8 cellular contexts compared by ENCODE assay signal in the genomic region with DNA sequence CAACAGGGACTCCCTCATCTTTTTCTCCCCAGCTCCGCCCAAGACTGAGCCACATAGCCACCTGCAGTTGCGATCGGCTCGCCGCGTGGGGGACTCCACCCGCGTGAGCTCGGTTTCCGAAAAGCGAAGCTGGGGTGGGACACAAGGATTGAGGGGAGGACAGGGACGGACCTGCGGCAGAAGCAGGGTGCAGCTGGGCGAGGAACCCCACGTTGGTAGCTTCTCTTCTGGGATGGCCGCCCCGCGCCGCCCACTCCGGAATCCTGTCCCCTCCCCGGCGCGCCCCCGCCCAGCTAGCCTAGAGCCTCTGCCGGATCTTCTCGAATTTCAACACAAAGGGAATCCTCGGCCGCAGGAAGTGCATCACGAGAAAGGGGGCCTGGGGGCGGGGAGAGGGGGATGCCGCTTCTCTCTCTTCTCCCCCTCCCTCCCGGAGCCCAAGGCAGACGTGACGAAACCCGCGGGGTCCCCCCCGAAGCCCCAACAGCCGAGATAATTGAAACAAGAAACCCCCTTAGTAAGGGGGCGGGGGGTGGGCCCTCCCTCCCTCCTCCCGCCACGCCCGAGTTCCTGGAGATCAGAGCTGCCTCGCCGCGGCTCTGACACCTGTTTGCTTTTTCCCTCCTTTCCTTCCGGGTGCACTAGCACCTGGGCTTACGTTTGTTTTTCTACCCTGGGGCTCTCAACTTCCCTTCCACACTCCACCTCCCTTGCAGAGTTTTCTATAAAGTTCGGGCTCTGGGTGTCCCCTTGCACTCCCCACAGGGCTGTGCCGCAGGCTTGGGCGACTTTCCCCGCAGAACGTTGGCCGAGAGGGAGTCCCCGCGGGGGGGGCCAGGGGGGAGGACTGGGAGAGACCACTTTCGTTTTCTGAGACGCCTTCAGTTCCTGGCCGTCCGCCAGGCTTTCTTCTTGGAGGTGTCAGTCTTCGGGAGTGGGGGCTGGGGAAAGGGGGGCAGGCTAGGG. TPM values are rescaled to one million over a fixed set of nuclear protein-coding genes. Genes with fewer than 3 reads are reported as not detected.
DNase-seq lines count a peak whose midpoint lies in the region; ATAC-seq and TF ChIP-seq lines count a peak whose summit lies in the region.

No MANE protein-coding gene starts in this region.

- H3K9ac ChIP-seq in HUES6 (ENCODE audit: low read length) = peak overlapping the region; percentile 83
- peak overlapping the region; percentile 59 for H3K9ac ChIP-seq in OCI-LY3 (ENCODE audit: low read length)
- H3K9ac ChIP-seq in muscle layer of colon (ENCODE audit: low read length) = no peak overlapping the region

- peak; percentile 50 for TF ChIP-seq CTCF in OCI-LY3 (IDR thresholded peaks at IDR 0.05; ENCODE audit: low read depth, low read length)
- TF ChIP-seq CTCF in esophagus squamous epithelium (IDR thresholded peaks at IDR 0.05) = peak in 4 of 6 experiments; percentile 28 to 40 (median 38)

- H3K4me3 ChIP-seq in HUES6 (ENCODE audit: low read depth, low read length) (peak overlapping the region; percentile 95), OCI-LY3 (ENCODE audit: low read length) (peak overlapping the region; percentile 81), esophagus squamous epithelium (peak overlapping the region; percentile 33 to 73 (median 60)), muscle layer of colon (ENCODE audit: low read depth in 1 of 2, low read length in 2 of 2) (peak overlapping the region; percentile 86 to 87)

- H3K36me3 ChIP-seq in HUES6 (ENCODE audit: control insufficient read depth, insufficient read depth, low read length) = no peaks in the 10 kb centered on the region
- H3K36me3 ChIP-seq in OCI-LY3 (replicated peaks; ENCODE audit: low read depth, low read length) = no peaks in the 10 kb centered on the region
- H3K36me3 ChIP-seq in esophagus squamous epithelium = no peaks in the 10 kb centered on the region
- H3K36me3 ChIP-seq in muscle layer of colon (ENCODE audit: insufficient read depth, low read length) = no peaks in the 10 kb centered on the region

- WGBS in esophagus squamous epithelium, 2 donors = 0 to 1% methylated on average over 21 to 23 of the region's 60 CpGs

- intact Hi-C loops in esophagus squamous epithelium (cut with DNase I) = no loop called here

- H3K27ac ChIP-seq in HUES6 (ENCODE audit: low read depth, low read length) = peak overlapping the region; percentile 72
- peak overlapping the region; percentile 37 for H3K27ac ChIP-seq in OCI-LY3 (ENCODE audit: low read length)
- H3K27ac ChIP-seq in esophagus squamous epithelium = peak overlapping the region in 2 of 4 donors; percentile 51 to 60
- no peak overlapping the region for H3K27ac ChIP-seq in muscle layer of colon (ENCODE audit: low read depth, low read length)

- H2AFZ ChIP-seq in OCI-LY3 (ENCODE audit: low read depth, low read length) = peak overlapping the region; percentile 92

- H3K27me3 ChIP-seq in HUES6 (ENCODE audit: control insufficient read depth, insufficient read depth, low read length) (peaks cover 15% of the 10 kb centered on the region), OCI-LY3 (ENCODE audit: low read depth, low read length) (no peaks in the 10 kb centered on the region), esophagus squamous epithelium (peaks cover 0 to 45% (median 3%) of the 10 kb centered on the region in 4 donors), muscle layer of colon (ENCODE audit: control insufficient read depth in 1 of 2, insufficient read depth in 2 of 2, low read length in 2 of 2) (peaks cover 12 to 13% of the 10 kb centered on the region in 2 donors)

- no peaks in the 10 kb centered on the region for H3K79me2 ChIP-seq in OCI-LY3 (ENCODE audit: low read length)

- H4K20me1 ChIP-seq in OCI-LY3 (ENCODE audit: insufficient read depth, low read length) = peaks cover 3% of the 10 kb centered on the region; the same call in 1 of the 2 replicates

- DNase-seq in COLO829 (ENCODE audit: low spot score) (peak; percentile 34), esophagus squamous epithelium (lab: John Stamatoyannopoulos, UW) (peak; percentile 13)
- peak; percentile 70 to 73 for DNase-seq in activated T-cell treated with anti-CD3 and anti-CD28 coated beads, Interleukin-2, amount 50 U/mL, for 48 hours
- peak; percentile 69 for DNase-seq in stimulated activated CD8-positive, alpha-beta memory T cell treated with anti-CD3 and anti-CD28 coated beads, Interleukin-4, amount 100 ng/mL, for 48 hours

- no peak for TF ChIP-seq POLR2A in esophagus squamous epithelium (IDR thresholded peaks at IDR 0.05)

- H3K9me3 ChIP-seq in HUES6 (ENCODE audit: control insufficient read depth, insufficient read depth, low read depth, low read length) (no peaks in the 10 kb centered on the region), OCI-LY3 (ENCODE audit: insufficient read depth, low read length) (no peaks in the 10 kb centered on the region), esophagus squamous epithelium (peaks cover 0 to 8% (median 0%) of the 10 kb centered on the region in 3 donors), muscle layer of colon (ENCODE audit: low read length) (no peaks in the 10 kb centered on the region)

- peak; percentile 71 for ATAC-seq in GM21390 (IDR thresholded peaks at IDR 0.05; ENCODE audit: unreplicated experiment)

- peak overlapping the region; percentile 87 for H3K4me2 ChIP-seq in OCI-LY3 (ENCODE audit: low read length)

- H3K4me1 ChIP-seq in HUES6 (ENCODE audit: control insufficient read depth, insufficient read depth, low read length) (peaks cover 6% of the 10 kb centered on the region), OCI-LY3 (ENCODE audit: low read length) (peaks cover 4% of the 10 kb centered on the region; the same call in 1 of the 2 replicates), esophagus squamous epithelium (peaks cover 18 to 31% (median 19%) of the 10 kb centered on the region in 3 donors), muscle layer of colon (ENCODE audit: insufficient read depth, low read length) (peaks cover 15% of the 10 kb centered on the region)

RNA-seq across cellular contexts. Expression of a gene that starts 1.3 kb away (rescaled TPM):
- total RNA-seq in esophagus squamous epithelium = under 1 TPM in 1 of 4 donors, not detected in 3; 0.57 TPM

Comparison
In these comparisons a context has a peak if more than half of its experiments do, and no peak if none do; other contexts are left out.
1. DNase-seq: peak in every context shown above with its lines; median percentile 72 in activated T-cell treated with anti-CD3 and anti-CD28 coated beads, Interleukin-2, amount 50 U/mL, for 48 hours; 69 in stimulated activated CD8-positive, alpha-beta memory T cell treated with anti-CD3 and anti-CD28 coated beads, Interleukin-4, amount 100 ng/mL, for 48 hours; 34 in COLO829; 13 in esophagus squamous epithelium.